1 cellular context compared by ENCODE assay signal in genomic region chr17:61875285-61875684, GRCh38.
TF ChIP-seq lines count a peak whose summit lies in the region.

No MANE protein-coding gene starts in this region.

TF ChIP-seq in HEK293, 187 proteins besides CTCF, POLR2A, EP300 and RAD21 (continued from another document):
- TF ChIP-seq, protein P1, sequence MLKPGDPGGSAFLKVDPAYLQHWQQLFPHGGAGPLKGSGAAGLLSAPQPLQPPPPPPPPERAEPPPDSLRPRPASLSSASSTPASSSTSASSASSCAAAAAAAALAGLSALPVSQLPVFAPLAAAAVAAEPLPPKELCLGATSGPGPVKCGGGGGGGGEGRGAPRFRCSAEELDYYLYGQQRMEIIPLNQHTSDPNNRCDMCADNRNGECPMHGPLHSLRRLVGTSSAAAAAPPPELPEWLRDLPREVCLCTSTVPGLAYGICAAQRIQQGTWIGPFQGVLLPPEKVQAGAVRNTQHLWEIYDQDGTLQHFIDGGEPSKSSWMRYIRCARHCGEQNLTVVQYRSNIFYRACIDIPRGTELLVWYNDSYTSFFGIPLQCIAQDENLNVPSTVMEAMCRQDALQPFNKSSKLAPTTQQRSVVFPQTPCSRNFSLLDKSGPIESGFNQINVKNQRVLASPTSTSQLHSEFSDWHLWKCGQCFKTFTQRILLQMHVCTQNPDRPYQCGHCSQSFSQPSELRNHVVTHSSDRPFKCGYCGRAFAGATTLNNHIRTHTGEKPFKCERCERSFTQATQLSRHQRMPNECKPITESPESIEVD (tag by site-specific recombination; IDR thresholded peaks at IDR 0.05) = 0 out of 2 replicates have a peak, but pooled peaks have one; percentile 14
